Comparison of ENCODE assay signal across 1 cellular context in genomic region chr20:62237772-62238568, GRCh38.
TF ChIP-seq lines count a peak whose summit lies in the region.

OSBPL2 (plus strand) TSS chr20:62238521; CDS start chr20:62256185, 17,664 bp downstream.

TF ChIP-seq in K562, 482 proteins besides CTCF, POLR2A, EP300 and RAD21 (continued from another document and continues in another):
- TF ChIP-seq FOXK2 (conservative IDR thresholded peaks at IDR 0.05 in 1 of 2, IDR thresholded peaks at IDR 0.05 in 1 of 2; ENCODE audit: low read depth in 2 of 2) (peak; percentile 83 to 87; a peak in 3 of 4 replicates), TBL1XR1 (IDR thresholded peaks at IDR 0.05; ENCODE audit: low read length in 2 of 2) (no peak), BACH1 (tag; IDR thresholded peaks at IDR 0.05) (no peak), ZNF140 (CRISPR knock-in tag; IDR thresholded peaks at IDR 0.05) (no peak), PRMT5 (CRISPR knock-in tag; IDR thresholded peaks at IDR 0.05) (no peak), MEIS2 (IDR thresholded peaks at IDR 0.05; ENCODE audit: partially characterized antibody) (peak; percentile 43), KDM2B (CRISPR knock-in tag; IDR thresholded peaks at IDR 0.05) (no peak), POLR2AphosphoS5 (IDR thresholded peaks at IDR 0.05; ENCODE audit: control insufficient read depth, insufficient read depth, low read depth, low read length) (no peak), GATA2 (CRISPR knock-in tag; IDR thresholded peaks at IDR 0.05) (no peak), HDAC2 (IDR thresholded peaks at IDR 0.05) (0 out of 2 replicates have a peak, but pooled peaks have one; percentile 27), PURB (CRISPR knock-in tag; IDR thresholded peaks at IDR 0.05; ENCODE audit: low read depth) (no peak), PKNOX1 (IDR thresholded peaks at IDR 0.05) (peak; percentile 99), HMGN3 (IDR thresholded peaks at IDR 0.05; ENCODE audit: borderline replicate concordance, extremely low read depth, insufficient read length, low read depth, low read length) (no peak), TARDBP (IDR thresholded peaks at IDR 0.05) (no peak), NFXL1 (CRISPR knock-in tag; IDR thresholded peaks at IDR 0.05) (no peak), PHF20 (IDR thresholded peaks at IDR 0.05; ENCODE audit: partially characterized antibody) (no peak), MAX (CRISPR knock-in tag; IDR thresholded peaks at IDR 0.05) (peak; percentile 53; the same call in 1 of the 2 replicates), ZZZ3 (IDR thresholded peaks at IDR 0.05) (no peak), HNRNPUL1 (IDR thresholded peaks at IDR 0.05; ENCODE audit: low read length) (no peak), HOMEZ (CRISPR knock-in tag; IDR thresholded peaks at IDR 0.05) (no peak), RREB1 (CRISPR knock-in tag; IDR thresholded peaks at IDR 0.05) (no peak), RBM39 (optimal IDR thresholded peaks at IDR 0.05; ENCODE audit: low read depth, low read length) (no peak), PREB (CRISPR knock-in tag; IDR thresholded peaks at IDR 0.05) (no peak), ETV6 (IDR thresholded peaks at IDR 0.05; ENCODE audit: borderline replicate concordance in 1 of 2, low read depth in 2 of 2, low read length in 1 of 2) (no peak), ETV6 (CRISPR knock-in tag; IDR thresholded peaks at IDR 0.05; ENCODE audit: borderline replicate concordance) (no peak), ETV1 (tag; conservative IDR thresholded peaks at IDR 0.05; ENCODE audit: low read depth) (no peak), BRD4 (IDR thresholded peaks at IDR 0.05) (no peak), COPS2 (conservative IDR thresholded peaks at IDR 0.05) (no peak), POLR2B (IDR thresholded peaks at IDR 0.05; ENCODE audit: low read depth, partially characterized antibody) (no peak), CBFA2T2 (conservative IDR thresholded peaks at IDR 0.05) (0 out of 2 replicates have a peak, but pooled peaks have one; percentile 7), SMAD2 (IDR thresholded peaks at IDR 0.05; ENCODE audit: low read depth, low read length) (no peak), ZNF146 (CRISPR knock-in tag; IDR thresholded peaks at IDR 0.05; ENCODE audit: unreplicated experiment) (no peak), POLR2H (tag; IDR thresholded peaks at IDR 0.05; ENCODE audit: low read depth) (no peak), ZHX1 (conservative IDR thresholded peaks at IDR 0.05; ENCODE audit: low read length) (no peak), CCNT2 (IDR thresholded peaks at IDR 0.05; ENCODE audit: borderline replicate concordance, extremely low read depth, insufficient read length, low read depth, low read length) (no peak), FUS (optimal IDR thresholded peaks at IDR 0.05; ENCODE audit: low read depth, low read length) (no peak), FOXJ3 (CRISPR knock-in tag; IDR thresholded peaks at IDR 0.05) (no peak), MCM2 (IDR thresholded peaks at IDR 0.05; ENCODE audit: low read depth) (no peak), IFI16 (CRISPR knock-in tag; IDR thresholded peaks at IDR 0.05) (no peak), L3MBTL2 (IDR thresholded peaks at IDR 0.05) (peak; percentile 56; the same call in 1 of the 2 replicates), HDAC8 (tag; IDR thresholded peaks at IDR 0.05) (no peak), BRF2 (IDR thresholded peaks at IDR 0.05; ENCODE audit: borderline replicate concordance, insufficient read depth, insufficient read length) (no peak), MAFG (tag; conservative IDR thresholded peaks at IDR 0.05) (no peak), RHOXF2B (CRISPR knock-in tag; conservative IDR thresholded peaks at IDR 0.05) (no peak), BRF1 (IDR thresholded peaks at IDR 0.05; ENCODE audit: borderline replicate concordance, extremely low read depth, insufficient read length) (no peak), CBX2 (IDR thresholded peaks at IDR 0.05; ENCODE audit: insufficient read depth, low read length, poor library complexity, severe bottlenecking) (no peak), NELFE (IDR thresholded peaks at IDR 0.05; ENCODE audit: insufficient read depth, insufficient read length) (no peak), GATAD2B (IDR thresholded peaks at IDR 0.05; ENCODE audit: borderline replicate concordance) (no peak), RBM14 (IDR thresholded peaks at IDR 0.05; ENCODE audit: borderline replicate concordance, insufficient read depth, low read depth, low read length) (no peak), GTF2A2 (tag; IDR thresholded peaks at IDR 0.05) (no peak), RBM15 (IDR thresholded peaks at IDR 0.05; ENCODE audit: insufficient read depth, low read length) (no peak), NCOA4 (IDR thresholded peaks at IDR 0.05; ENCODE audit: partially characterized antibody) (no peak), CREB3 (tag; conservative IDR thresholded peaks at IDR 0.05; ENCODE audit: low read depth) (no peak), TSC22D4 (tag; IDR thresholded peaks at IDR 0.05) (no peak), PCBP2 (IDR thresholded peaks at IDR 0.05; ENCODE audit: low read depth, low read length, poor library complexity, severe bottlenecking) (no peak)
